Comparison of ENCODE assay signal across 8 cellular contexts in the genomic region with DNA sequence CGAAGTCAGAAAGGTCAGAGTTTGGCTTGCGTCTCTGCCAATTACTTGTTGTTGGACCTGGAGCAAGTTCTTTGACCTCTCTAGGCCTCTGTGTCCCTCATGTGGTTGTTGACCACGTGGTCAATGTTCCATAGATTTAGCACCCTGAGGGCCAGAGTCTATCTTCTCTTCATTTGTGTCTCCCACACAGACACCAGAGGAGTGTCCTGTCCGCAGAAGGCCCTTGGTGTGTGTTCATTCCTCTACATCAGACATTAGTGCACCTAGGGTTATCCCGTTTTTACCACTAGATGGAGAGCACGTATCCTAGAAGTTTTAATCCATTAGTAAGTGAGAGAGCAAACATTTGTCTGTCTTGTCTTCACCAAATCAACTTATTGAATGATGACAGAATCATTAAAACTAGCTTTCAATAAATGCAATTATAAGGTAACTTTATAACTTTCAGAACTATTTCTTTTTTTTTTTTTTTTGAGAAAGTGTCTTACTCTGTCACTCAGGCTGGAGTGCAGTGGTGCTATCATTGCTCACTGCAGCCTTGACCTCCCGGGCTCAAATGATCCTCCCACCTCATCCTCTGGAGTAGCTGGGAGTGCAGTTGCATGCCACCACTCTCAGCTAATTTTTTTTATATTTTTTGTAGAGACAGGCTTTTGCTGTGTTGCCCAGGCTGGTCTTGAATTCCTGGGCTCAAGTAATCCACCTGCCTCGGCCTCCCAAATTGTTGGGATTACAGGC.
DNase-seq lines count a peak whose midpoint lies in the region; ATAC-seq and TF ChIP-seq lines count a peak whose summit lies in the region.

No MANE protein-coding gene starts in this region.

- no peaks in the 10 kb centered on the region for H3K36me3 Mint-ChIP-seq in activated naive CD4-positive, alpha-beta T cell treated with anti-CD3 and anti-CD28 coated beads, Interleukin-2, amount 50 U/mL, for 72 hours

- H3K4me3 ChIP-seq in gastroesophageal sphincter (no peak overlapping the region), thoracic aorta (no peak overlapping the region)

- no peak for TF ChIP-seq EP300 in gastroesophageal sphincter (IDR thresholded peaks at IDR 0.05)

- no peaks in the 10 kb centered on the region for H3K36me3 ChIP-seq in gastroesophageal sphincter
- H3K36me3 ChIP-seq in thoracic aorta = no peaks in the 10 kb centered on the region

- H3K9me3 ChIP-seq in gastroesophageal sphincter (no peaks in the 10 kb centered on the region), thoracic aorta (no peaks in the 10 kb centered on the region)

- no peak for TF ChIP-seq POLR2A in gastroesophageal sphincter (IDR thresholded peaks at IDR 0.05)

- H3K27ac ChIP-seq in gastroesophageal sphincter (no peak overlapping the region), thoracic aorta (no peak overlapping the region)

- H3K27ac Mint-ChIP-seq in activated naive CD4-positive, alpha-beta T cell treated with anti-CD3 and anti-CD28 coated beads, Interleukin-2, amount 50 U/mL, for 72 hours = no peak overlapping the region

- H3K4me1 ChIP-seq in gastroesophageal sphincter = peaks cover 0 to 14% (median 0%) of the 10 kb centered on the region in 3 donors
- peaks cover 2 to 10% of the 10 kb centered on the region in 2 donors for H3K4me1 ChIP-seq in thoracic aorta (ENCODE audit: control insufficient read depth in 1 of 2, low read depth in 2 of 2)

- no peaks in the 10 kb centered on the region for H3K9me3 Mint-ChIP-seq in activated naive CD4-positive, alpha-beta T cell treated with anti-CD3 and anti-CD28 coated beads, Interleukin-2, amount 50 U/mL, for 72 hours

- DNase-seq in NCI-H510A treated with DMSO at 0.1 percent for 48 hours (lab: John Stamatoyannopoulos, UW) (peak; percentile 37), NCI-H510A (lab: John Stamatoyannopoulos, UW) (no peak), RKO (ENCODE audit: low spot score) (peak; percentile 64), thoracic aorta (ENCODE audit: low spot score) (no peak), cortex of kidney (lab: John Stamatoyannopoulos, UW) (no peak)
- DNase-seq in activated naive CD4-positive, alpha-beta T cell treated with anti-CD3 and anti-CD28 coated beads, Interleukin-2, amount 50 U/mL, for 72 hours (ENCODE audit: low spot score in 2 of 2) = no peak

- WGBS in gastroesophageal sphincter (ENCODE audit: low coverage in 1 of 2), 2 donors = 37 to 53% methylated on average over 5 to 6 of the region's 8 CpGs

- ATAC-seq in gastroesophageal sphincter (peak; percentile 54), thoracic aorta (ENCODE audit: insufficient number of reproducible peaks, low FRiP score, low read depth) (no peak), HG02623 (IDR thresholded peaks at IDR 0.05; ENCODE audit: unreplicated experiment) (no peak)
- no peak for ATAC-seq in activated naive CD4-positive, alpha-beta T cell treated with anti-CD3 and anti-CD28 coated beads, Interleukin-2, amount 50 U/mL, for 72 hours

- H3K27me3 ChIP-seq in gastroesophageal sphincter = no peaks in the 10 kb centered on the region
- H3K27me3 ChIP-seq in thoracic aorta (replicated peaks; ENCODE audit: insufficient read depth) = no peaks in the 10 kb centered on the region

- TF ChIP-seq CTCF in gastroesophageal sphincter (IDR thresholded peaks at IDR 0.05) = peak; percentile 39 to 59 (median 50)
- peak; percentile 61 for TF ChIP-seq CTCF in thoracic aorta (IDR thresholded peaks at IDR 0.05)

Comparison
In these comparisons a context has a peak if more than half of its experiments do, and no peak if none do; other contexts are left out.
1. DNase-seq: peak in NCI-H510A treated with DMSO at 0.1 percent for 48 hours (single experiment) and RKO (single experiment); none in NCI-H510A (single experiment), thoracic aorta (single experiment), activated naive CD4-positive, alpha-beta T cell treated with anti-CD3 and anti-CD28 coated beads, Interleukin-2, amount 50 U/mL, for 72 hours (0 of 2) and cortex of kidney (single experiment).